Comparison of ENCODE assay signal across 25 cellular contexts in genomic region chr10:69577268-69578232, GRCh38. TPM values are rescaled to one million over a fixed set of nuclear protein-coding genes. Genes with fewer than 3 reads are reported as not detected.
DNase-seq lines count a peak whose midpoint lies in the region; ATAC-seq, FAIRE-seq and TF ChIP-seq lines count a peak whose summit lies in the region.
"Had no signal": no experiment of that assay in that cellular context is flagged by ENCODE, and none has a peak within 500 bp of the region (broad histone marks: within the 10 kb centered on the region; RNA-seq: fewer than 3 reads in every experiment).

No MANE protein-coding gene starts in this region.

- WGBS in SK-N-SH (ENCODE audit: low lambda C conversion rate), result 1% methylated on average over 36 of the region's 51 CpGs
- WGBS in small intestine, 3 donors, result 2 to 3% (median 3%) methylated on average over 42 to 51 of the region's 51 CpGs

- no peaks in the 10 kb centered on the region for H3K9me3 ChIP-seq in SK-N-SH
- H3K9me3 ChIP-seq in small intestine (ENCODE audit: control insufficient read depth, low read depth), result no peaks in the 10 kb centered on the region
- H3K9me3 ChIP-seq: body of pancreas, Caco-2, esophagus muscularis mucosa, heart right ventricle had no signal

- TF ChIP-seq EP300 in SK-N-SH (IDR thresholded peaks at IDR 0.05; ENCODE audit: borderline replicate concordance in 1 of 2, low read depth in 1 of 2, low read length in 1 of 2), result no peak

- H3K27ac ChIP-seq in SK-N-SH (ENCODE audit: low read depth in 2 of 2, low read length in 1 of 2) (no peak overlapping the region), small intestine (ENCODE audit: low read depth in 1 of 2, low read length in 1 of 2) (no peak overlapping the region)
- H3K27ac ChIP-seq: body of pancreas, coronary artery, esophagus muscularis mucosa, heart right ventricle had no signal

- no peaks in the 10 kb centered on the region for H3F3A ChIP-seq in SK-N-SH (replicated peaks; ENCODE audit: insufficient read depth)

- no peaks in the 10 kb centered on the region for H4K20me1 ChIP-seq in SK-N-SH (ENCODE audit: insufficient read depth)

- no peak for ATAC-seq in SK-N-SH treated with all-trans-retinoic acid at 6 μM for 48 hours
- no peak for ATAC-seq in GM18907 (IDR thresholded peaks at IDR 0.05; ENCODE audit: unreplicated experiment)
- ATAC-seq: body of pancreas, heart right ventricle, PC-3, sciatic nerve had no signal

- DNase-seq in SK-N-SH (peak; percentile 52), NCI-H2171 treated with DMSO at 0.1 percent for 48 hours (lab: John Stamatoyannopoulos, UW) (peak; percentile 80), fibroblast of peridontal ligament (ENCODE audit: extremely low read depth) (peak; percentile 5), small intestine (peak; percentile 3), H4 (ENCODE audit: low spot score) (no peak), erythroblast (lab: John Stamatoyannopoulos, UW) (no peak)
- DNase-seq: activated CD4-positive, alpha-beta T cell treated with anti-CD3 and anti-CD28 coated beads, Interleukin-2, amount 50 U/mL, for 1 hour; body of pancreas; Caco-2; GF-D8; heart right ventricle; midbrain; MM.1S; NCI-H2227 treated with DMSO at 0.1 percent for 48 hours; nucleus accumbens; PC-3; stimulated activated CD4-positive, alpha-beta T cell treated with anti-CD3 and anti-CD28 coated beads, Interleukin-2, amount 100 ng/mL, for 24 hours had no signal

- no peak overlapping the region for H3K9ac ChIP-seq in SK-N-SH

- POLR2A ChIA-PET in SK-N-SH (lab: Yijun Ruan, JAX), result no interaction called here

- H3K27me3 ChIP-seq in SK-N-SH (ENCODE audit: insufficient read depth) (peaks cover 65% of the 10 kb centered on the region), small intestine (ENCODE audit: control insufficient read depth in 2 of 2, insufficient read depth in 2 of 2, low read length in 2 of 2) (peaks cover 28 to 54% of the 10 kb centered on the region in 2 donors)

- no peak for TF ChIP-seq RAD21 in SK-N-SH (IDR thresholded peaks at IDR 0.05; ENCODE audit: low read length)

- CTCF ChIA-PET in SK-N-SH (lab: Yijun Ruan, JAX), result interaction anchor here (0.7 to 1.6 kb wide), 3 partner anchors 32 to 169 kb away, joined by 3 to 4 read pairs (median 3); no protein-coding TSS in a partner anchor

- H3K4me3 ChIP-seq in SK-N-SH (ENCODE audit: low read depth in 2 of 2, low read length in 1 of 2), result no peak overlapping the region
- H3K4me3 ChIP-seq in small intestine (ENCODE audit: low read depth in 1 of 2, low read length in 2 of 2), result no peak overlapping the region
- H3K4me3 ChIP-seq: body of pancreas, coronary artery, esophagus muscularis mucosa, heart right ventricle had no signal

- no peak for FAIRE-seq in small intestine (lab: Jason Lieb, UNC)
- FAIRE-seq: HTR-8/SVneo had no signal

- no peak overlapping the region for H2AFZ ChIP-seq in SK-N-SH (ENCODE audit: low read depth)

- no peak overlapping the region for H3K4me2 ChIP-seq in SK-N-SH

- H3K9me2 ChIP-seq in SK-N-SH, result no peaks in the 10 kb centered on the region

- H3K36me3 ChIP-seq in SK-N-SH (replicated peaks in 1 of 2; ENCODE audit: control insufficient read depth in 1 of 2, insufficient read depth in 2 of 2, low read length in 1 of 2) (no peaks in the 10 kb centered on the region), small intestine (ENCODE audit: control insufficient read depth in 2 of 2, insufficient read depth in 2 of 2, low read length in 2 of 2) (no peaks in the 10 kb centered on the region)
- H3K36me3 ChIP-seq: esophagus muscularis mucosa, heart right ventricle had no signal

- no peaks in the 10 kb centered on the region for H3K79me2 ChIP-seq in SK-N-SH (ENCODE audit: insufficient read depth)

- no peak for TF ChIP-seq POLR2A in erythroblast (IDR thresholded peaks at IDR 0.05; ENCODE audit: low read length)

- H3K4me1 ChIP-seq in SK-N-SH (ENCODE audit: control insufficient read depth in 1 of 2, insufficient read depth in 2 of 2, low read depth in 1 of 2, low read length in 1 of 2) (peaks cover 0 to 17% of the 10 kb centered on the region in 2 experiments; a peak in 1 of 4 replicates), small intestine (ENCODE audit: control insufficient read depth in 2 of 2, insufficient read depth in 1 of 2, low read depth in 1 of 2, low read length in 1 of 2) (no peaks in the 10 kb centered on the region)

- no peak for TF ChIP-seq CTCF in SK-N-SH (IDR thresholded peaks at IDR 0.05)

TF ChIP-seq in SK-N-SH, 30 proteins besides CTCF, POLR2A, EP300 and RAD21 (continues in another document):
- TF ChIP-seq NFIC (IDR thresholded peaks at IDR 0.05; ENCODE audit: borderline replicate concordance), result no peak
- TF ChIP-seq GABPA (IDR thresholded peaks at IDR 0.05; ENCODE audit: low read depth), result no peak
- TF ChIP-seq JUND (IDR thresholded peaks at IDR 0.05), result no peak
- TF ChIP-seq PBX3 (IDR thresholded peaks at IDR 0.05), result no peak
- TF ChIP-seq GATA2 (CRISPR knock-in tag; IDR thresholded peaks at IDR 0.05), result no peak
- TF ChIP-seq FOXM1 (IDR thresholded peaks at IDR 0.05; ENCODE audit: low read depth), result no peak
- no peak for TF ChIP-seq CHD2 (IDR thresholded peaks at IDR 0.05; ENCODE audit: low read length, partially characterized antibody)
- no peak for TF ChIP-seq RXRA (IDR thresholded peaks at IDR 0.05; ENCODE audit: borderline replicate concordance, low read depth)
- TF ChIP-seq, protein P1, sequence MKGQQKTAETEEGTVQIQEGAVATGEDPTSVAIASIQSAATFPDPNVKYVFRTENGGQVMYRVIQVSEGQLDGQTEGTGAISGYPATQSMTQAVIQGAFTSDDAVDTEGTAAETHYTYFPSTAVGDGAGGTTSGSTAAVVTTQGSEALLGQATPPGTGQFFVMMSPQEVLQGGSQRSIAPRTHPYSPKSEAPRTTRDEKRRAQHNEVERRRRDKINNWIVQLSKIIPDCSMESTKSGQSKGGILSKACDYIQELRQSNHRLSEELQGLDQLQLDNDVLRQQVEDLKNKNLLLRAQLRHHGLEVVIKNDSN (IDR thresholded peaks at IDR 0.05; ENCODE audit: borderline replicate concordance, low read depth), result no peak
- TF ChIP-seq TEAD4 (IDR thresholded peaks at IDR 0.05; ENCODE audit: borderline replicate concordance, insufficient read depth), result no peak
- no peak for TF ChIP-seq MEF2A (IDR thresholded peaks at IDR 0.05; ENCODE audit: borderline replicate concordance, low read depth)
- no peak for TF ChIP-seq EZH2phosphoT487 (IDR thresholded peaks at IDR 0.05; ENCODE audit: borderline replicate concordance, low read depth)

TF ChIP-seq in SK-N-SH treated with all-trans-retinoic acid at 6 μM for 48 hours, 23 proteins besides CTCF, POLR2A, EP300 and RAD21:
- no peak for TF ChIP-seq PPARA (CRISPR knock-in tag; IDR thresholded peaks at IDR 0.05; ENCODE audit: borderline replicate concordance)
- no peak for TF ChIP-seq ESRRG (CRISPR knock-in tag; IDR thresholded peaks at IDR 0.05)
- TF ChIP-seq, protein P2, sequence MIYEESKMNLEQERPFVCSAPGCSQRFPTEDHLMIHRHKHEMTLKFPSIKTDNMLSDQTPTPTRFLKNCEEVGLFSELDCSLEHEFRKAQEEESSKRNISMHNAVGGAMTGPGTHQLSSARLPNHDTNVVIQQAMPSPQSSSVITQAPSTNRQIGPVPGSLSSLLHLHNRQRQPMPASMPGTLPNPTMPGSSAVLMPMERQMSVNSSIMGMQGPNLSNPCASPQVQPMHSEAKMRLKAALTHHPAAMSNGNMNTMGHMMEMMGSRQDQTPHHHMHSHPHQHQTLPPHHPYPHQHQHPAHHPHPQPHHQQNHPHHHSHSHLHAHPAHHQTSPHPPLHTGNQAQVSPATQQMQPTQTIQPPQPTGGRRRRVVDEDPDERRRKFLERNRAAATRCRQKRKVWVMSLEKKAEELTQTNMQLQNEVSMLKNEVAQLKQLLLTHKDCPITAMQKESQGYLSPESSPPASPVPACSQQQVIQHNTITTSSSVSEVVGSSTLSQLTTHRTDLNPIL (CRISPR knock-in tag; IDR thresholded peaks at IDR 0.05; ENCODE audit: low read depth), result no peak
- TF ChIP-seq SNAI2 (CRISPR knock-in tag; IDR thresholded peaks at IDR 0.05), result no peak
- TF ChIP-seq RARB (CRISPR knock-in tag; IDR thresholded peaks at IDR 0.05), result no peak
- no peak for TF ChIP-seq GLIS3 (CRISPR knock-in tag; IDR thresholded peaks at IDR 0.05)
- no peak for TF ChIP-seq ZFP30 (CRISPR knock-in tag; IDR thresholded peaks at IDR 0.05)
- no peak for TF ChIP-seq ARNTL (CRISPR knock-in tag; IDR thresholded peaks at IDR 0.05; ENCODE audit: borderline replicate concordance, low read depth)
- no peak for TF ChIP-seq ZFP3 (CRISPR knock-in tag; IDR thresholded peaks at IDR 0.05)
- no peak for TF ChIP-seq BACH2 (CRISPR knock-in tag; IDR thresholded peaks at IDR 0.05; ENCODE audit: borderline replicate concordance)
- no peak for TF ChIP-seq ZNF70 (CRISPR knock-in tag; IDR thresholded peaks at IDR 0.05)
- no peak for TF ChIP-seq POU6F1 (CRISPR knock-in tag; IDR thresholded peaks at IDR 0.05; ENCODE audit: borderline replicate concordance, low read depth)
- no peak for TF ChIP-seq ISL1 (CRISPR knock-in tag; IDR thresholded peaks at IDR 0.05)
- no peak for TF ChIP-seq TOX (CRISPR knock-in tag; IDR thresholded peaks at IDR 0.05; ENCODE audit: borderline replicate concordance)

RNA-seq across cellular contexts. Expression of gene NEUROG3, which starts 4.3 kb away (rescaled TPM):
- not detected in 2 replicates for polyA plus RNA-seq in SK-N-SH (2012; rRNA removed)
- not detected in 2 replicates for polyA plus RNA-seq in SK-N-SH (2012; cell fraction: cytosol; rRNA removed)
- not detected in 2 replicates for polyA plus RNA-seq in SK-N-SH (2012; cell fraction: nucleus; rRNA removed)
- 1 to 10 TPM in 2 of 3 donors, under 1 TPM in 1; 0.81 to 5.3 (median 1.3) TPM for polyA plus RNA-seq in small intestine
- 0.14 TPM in 1 of 2 replicates, not detected in the other for total RNA-seq in H4 (2014; rRNA removed; shearing (Covaris generic))
- total RNA-seq: body of pancreas, Caco-2, PC-3, sciatic nerve, SK-MEL-5, subcutaneous adipose tissue had no signal
- polyA plus RNA-seq: heart right ventricle had no signal

RNA-seq across cellular contexts. Expression of gene FAM241B, which starts 52.5 kb away (rescaled TPM):
- 16.0 and 19.2 TPM in 2 replicates for polyA plus RNA-seq in SK-N-SH (2012; rRNA removed)
- 15.6 and 16.3 TPM in 2 replicates for polyA plus RNA-seq in SK-N-SH (2012; cell fraction: cytosol; rRNA removed)
- polyA plus RNA-seq in SK-N-SH (2012; cell fraction: nucleus; rRNA removed), result 14.5 and 14.8 TPM in 2 replicates
- polyA plus RNA-seq in small intestine, result 1 to 10 TPM; 1.3 to 6.7 (median 2.7) TPM
- 1.7 and 3.3 TPM in 2 replicates for total RNA-seq in H4 (2014; rRNA removed; shearing (Covaris generic))

Comparison
In these comparisons a context has a peak if more than half of its experiments do, and no peak if none do; other contexts are left out.
1. DNase-seq: peak in SK-N-SH (single experiment), NCI-H2171 treated with DMSO at 0.1 percent for 48 hours (single experiment), fibroblast of peridontal ligament (single experiment) and small intestine (single experiment); none in H4 (single experiment) and erythroblast (0 of 2).